Comparison of ENCODE assay signal across 1 cellular context in the genomic region with DNA sequence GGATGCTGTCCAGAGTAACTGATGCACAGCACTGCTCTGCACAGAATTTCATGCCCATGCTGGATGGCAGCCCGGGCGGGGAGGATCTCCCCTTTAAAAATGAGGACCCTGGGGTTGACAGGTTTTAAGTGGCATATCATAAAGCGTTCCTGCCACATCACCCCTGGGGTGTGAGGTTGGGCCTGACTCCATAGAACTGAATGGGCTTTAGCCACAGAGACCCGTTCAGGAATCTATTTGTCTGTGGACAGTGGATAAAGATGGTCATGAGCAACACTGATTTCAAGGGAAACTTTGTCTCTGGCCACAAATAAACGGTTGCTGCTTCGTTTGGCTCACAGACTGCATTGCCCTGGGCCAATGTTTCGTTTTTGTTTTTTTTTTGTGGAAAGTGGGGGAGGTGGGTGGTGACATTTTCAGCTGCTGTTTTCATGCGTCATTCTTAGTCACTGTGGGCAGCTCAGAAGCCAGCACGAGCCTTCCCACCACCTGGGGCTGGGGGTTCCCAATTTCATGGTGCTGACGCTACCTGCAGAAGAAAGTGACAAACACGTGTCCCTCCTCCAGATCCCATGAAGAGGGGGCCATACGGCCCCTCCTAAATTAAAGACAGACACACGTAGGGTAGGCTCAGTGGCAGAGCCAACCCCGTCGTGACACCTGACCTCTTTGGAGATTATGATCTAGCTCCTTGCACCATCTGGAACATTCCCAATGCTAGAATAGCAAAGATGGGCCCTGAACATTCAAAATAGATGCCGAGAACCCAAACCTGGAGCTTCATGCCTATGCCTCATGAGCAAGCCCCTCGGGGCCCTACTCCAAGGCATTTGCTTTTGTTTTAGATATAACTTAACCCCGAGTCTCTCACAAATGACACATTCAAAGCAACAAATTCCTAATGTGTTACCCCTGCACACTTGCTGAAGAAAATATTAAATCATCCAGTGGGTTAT.
TF ChIP-seq lines count a peak whose summit lies in the region.

No MANE protein-coding gene starts in this region.

TF ChIP-seq in HEK293, 187 proteins besides CTCF, POLR2A, EP300 and RAD21 (continued from another document):
- TF ChIP-seq ZNF610 (tag by site-specific recombination; IDR thresholded peaks at IDR 0.05; ENCODE audit: borderline replicate concordance), result no peak
- TF ChIP-seq, protein P1, sequence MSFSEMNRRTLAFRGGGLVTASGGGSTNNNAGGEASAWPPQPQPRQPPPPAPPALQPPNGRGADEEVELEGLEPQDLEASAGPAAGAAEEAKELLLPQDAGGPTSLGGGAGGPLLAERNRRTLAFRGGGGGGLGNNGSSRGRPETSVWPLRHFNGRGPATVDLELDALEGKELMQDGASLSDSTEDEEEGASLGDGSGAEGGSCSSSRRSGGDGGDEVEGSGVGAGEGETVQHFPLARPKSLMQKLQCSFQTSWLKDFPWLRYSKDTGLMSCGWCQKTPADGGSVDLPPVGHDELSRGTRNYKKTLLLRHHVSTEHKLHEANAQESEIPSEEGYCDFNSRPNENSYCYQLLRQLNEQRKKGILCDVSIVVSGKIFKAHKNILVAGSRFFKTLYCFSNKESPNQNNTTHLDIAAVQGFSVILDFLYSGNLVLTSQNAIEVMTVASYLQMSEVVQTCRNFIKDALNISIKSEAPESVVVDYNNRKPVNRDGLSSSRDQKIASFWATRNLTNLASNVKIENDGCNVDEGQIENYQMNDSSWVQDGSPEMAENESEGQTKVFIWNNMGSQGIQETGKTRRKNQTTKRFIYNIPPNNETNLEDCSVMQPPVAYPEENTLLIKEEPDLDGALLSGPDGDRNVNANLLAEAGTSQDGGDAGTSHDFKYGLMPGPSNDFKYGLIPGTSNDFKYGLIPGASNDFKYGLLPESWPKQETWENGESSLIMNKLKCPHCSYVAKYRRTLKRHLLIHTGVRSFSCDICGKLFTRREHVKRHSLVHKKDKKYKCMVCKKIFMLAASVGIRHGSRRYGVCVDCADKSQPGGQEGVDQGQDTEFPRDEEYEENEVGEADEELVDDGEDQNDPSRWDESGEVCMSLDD (tag by site-specific recombination; IDR thresholded peaks at IDR 0.05), result no peak
- no peak for TF ChIP-seq ZNF341 (tag by site-specific recombination; IDR thresholded peaks at IDR 0.05; ENCODE audit: low read depth)
- TF ChIP-seq ZBTB1 (tag by site-specific recombination; IDR thresholded peaks at IDR 0.05), result no peak
- no peak for TF ChIP-seq ZNF670 (tag by site-specific recombination; IDR thresholded peaks at IDR 0.05; ENCODE audit: low read depth)
- no peak for TF ChIP-seq ZSCAN16 (tag by site-specific recombination; IDR thresholded peaks at IDR 0.05)
